8 cellular contexts compared by ENCODE assay signal in the genomic region with DNA sequence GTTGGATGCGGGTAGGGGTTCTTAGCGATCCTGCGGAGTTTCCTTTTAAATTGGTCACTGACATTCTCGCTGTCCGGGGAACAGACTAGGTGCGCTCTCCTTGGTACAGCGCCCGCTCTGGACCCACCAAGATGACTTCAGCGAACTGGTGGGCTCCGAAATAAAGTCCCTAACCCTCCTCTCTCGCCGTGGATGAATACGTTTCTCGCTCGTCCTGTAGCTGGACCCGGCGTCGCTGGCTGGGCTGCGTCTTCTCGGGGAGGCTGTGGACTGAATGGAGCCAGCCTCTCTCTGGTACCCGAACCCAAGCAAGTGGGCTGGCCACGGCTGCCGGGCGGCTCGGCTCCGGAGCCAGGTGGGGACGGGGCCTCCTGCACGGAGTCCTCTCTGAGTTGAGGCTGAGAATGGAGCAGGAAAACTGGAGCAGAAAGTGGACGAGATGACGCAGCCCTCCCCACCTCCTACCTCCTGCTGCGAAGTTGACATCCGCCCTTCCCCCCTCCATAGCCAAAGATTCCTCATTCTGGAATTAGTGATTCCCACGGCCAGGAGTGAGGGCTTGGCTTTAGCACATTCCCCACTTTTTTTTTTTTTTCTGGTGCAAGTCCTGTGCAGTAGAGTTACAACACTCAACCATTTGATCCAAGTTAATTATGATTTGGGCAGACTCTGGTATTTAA. TPM values are rescaled to one million over a fixed set of nuclear protein-coding genes. Genes with fewer than 3 reads are reported as not detected.
A peak's percentile ranks its signal among the peaks of the same experiment; 100 is the strongest.
DNase-seq lines count a peak whose midpoint lies in the region; TF ChIP-seq lines count a peak whose summit lies in the region.

No MANE protein-coding gene starts in this region.

- peak; percentile 66 for TF ChIP-seq POLR2A in prostate gland (IDR thresholded peaks at IDR 0.05)

- DNase-seq in RKO (ENCODE audit: low spot score) (peak; percentile 34), fibroblast of villous mesenchyme (ENCODE audit: low read depth) (peak; percentile 85), prostate gland (ENCODE audit: low spot score) (no peak), NOMO-1 (lab: John Stamatoyannopoulos, UW; ENCODE audit: unreplicated experiment in 2 of 2) (no peak), SIG-M5 treated with dmso at 0.1 percent for 504 hours (lab: John Stamatoyannopoulos, UW; ENCODE audit: unreplicated experiment) (no peak), NOMO-1 treated with DMSO at 0.1 percent for 48 hours (lab: John Stamatoyannopoulos, UW; ENCODE audit: unreplicated experiment) (no peak)
- DNase-seq in stimulated activated CD4-positive, alpha-beta T cell treated with anti-CD3 and anti-CD28 coated beads, Interleukin-12 subunit alpha, Interleukin-12 subunit beta, amount 100 ng/mL, for 4 hours: no peak

- H3K27ac ChIP-seq in prostate gland: peak overlapping the region in 1 of 2 donors; percentile 81

- H3K9me3 ChIP-seq in ES-I3 (ENCODE audit: control insufficient read depth, insufficient read depth, low read length): no peaks in the 10 kb centered on the region
- no peaks in the 10 kb centered on the region for H3K9me3 ChIP-seq in prostate gland

- peak overlapping the region; percentile 67 for H3K9ac ChIP-seq in ES-I3 (ENCODE audit: low read depth, low read length)

- 5% methylated on average over 33 of the region's 33 CpGs for WGBS in prostate gland

- intact Hi-C loops in prostate gland (cut with DNase I): loop anchor here (5.0 to 10.0 kb wide), 2 partner anchors 73 to 399 kb away; a partner anchor contains a TSS

- H3K4me3 ChIP-seq in fibroblast of villous mesenchyme (ENCODE audit: low read depth, low read length) (peak overlapping the region; percentile 93), prostate gland (peak overlapping the region; percentile 58 to 64)

- no peaks in the 10 kb centered on the region for H3K36me3 ChIP-seq in ES-I3 (ENCODE audit: insufficient read depth, low read length)
- no peaks in the 10 kb centered on the region for H3K36me3 ChIP-seq in prostate gland

- no peaks in the 10 kb centered on the region for H3K27me3 ChIP-seq in prostate gland (replicated peaks; ENCODE audit: insufficient read depth)

- peaks cover 53% of the 10 kb centered on the region for H3K4me1 ChIP-seq in ES-I3 (ENCODE audit: insufficient read depth, low read length)
- H3K4me1 ChIP-seq in prostate gland (replicated peaks): peaks cover 2% of the 10 kb centered on the region

- TF ChIP-seq CTCF in fibroblast of villous mesenchyme (IDR thresholded peaks at IDR 0.05; ENCODE audit: insufficient read depth, low read depth, low read length) (no peak), prostate gland (IDR thresholded peaks at IDR 0.05) (no peak)

RNA-seq across cellular contexts. Expression of a gene that starts 1.5 kb away (rescaled TPM):
- total RNA-seq in fibroblast of villous mesenchyme (9.9 and 37.0 TPM in 2 replicates), prostate gland (10 to 100 TPM; 12.8 to 58.4 TPM)

Comparison
In these comparisons a context has a peak if more than half of its experiments do, and no peak if none do; other contexts are left out.
1. DNase-seq: peak in RKO (single experiment) and fibroblast of villous mesenchyme (single experiment); none in prostate gland (single experiment), stimulated activated CD4-positive, alpha-beta T cell treated with anti-CD3 and anti-CD28 coated beads, Interleukin-12 subunit alpha, Interleukin-12 subunit beta, amount 100 ng/mL, for 4 hours (single experiment), NOMO-1 (0 of 2), SIG-M5 treated with dmso at 0.1 percent for 504 hours (single experiment) and NOMO-1 treated with DMSO at 0.1 percent for 48 hours (single experiment).